In the genomic region with DNA sequence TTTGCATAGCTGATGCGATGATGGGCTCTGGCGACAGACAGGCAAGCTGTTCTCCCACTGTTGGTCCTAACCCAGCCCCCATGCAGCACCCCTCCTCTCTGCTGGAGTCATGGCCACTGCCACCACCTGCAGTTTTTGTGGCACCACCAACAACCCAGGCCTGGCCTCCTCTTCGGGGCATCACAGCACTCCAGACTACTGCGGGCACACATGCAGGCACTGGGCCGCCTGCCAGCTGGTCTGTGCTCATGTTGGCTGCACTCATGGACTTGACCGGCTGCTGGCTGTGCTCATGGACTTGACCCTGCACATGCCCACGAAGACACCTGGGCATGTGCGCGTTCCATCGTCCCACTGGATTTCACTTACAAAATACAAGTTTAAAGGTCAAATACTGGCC, we compare ENCODE assay signal across 35 cellular contexts.
"Had no signal": no experiment of that assay in that cellular context is flagged by ENCODE, and none has a peak within 500 bp of the region (broad histone marks: within the 10 kb centered on the region; RNA-seq: fewer than 3 reads in every experiment).

No MANE protein-coding gene starts in this region.

- DNase-seq: activated B cell treated with CpG ODN at 0.5 μM for 24 hours; activated CD4-positive, alpha-beta memory T cell treated with anti-CD3 and anti-CD28 coated beads for 36 hours; activated CD4-positive, alpha-beta T cell treated with anti-CD3 and anti-CD28 coated beads for 4 hours; activated CD4-positive, alpha-beta T cell treated with anti-CD3 and anti-CD28 coated beads, Interleukin-2, amount 10 ng/mL, durations not matched to agents 24 days and 14 days; activated CD4-positive, alpha-beta T cell treated with anti-CD3 and anti-CD28 coated beads, Interleukin-2, amount 50 U/mL, for 1 hour; activated CD4-positive, alpha-beta T cell treated with anti-CD3 and anti-CD28 coated beads, Interleukin-2, amount 50 U/mL, for 4 hours; activated CD4-positive, CD25-positive, alpha-beta regulatory T cell treated with anti-CD3 and anti-CD28 coated beads, Interleukin-2, amount 50 U/mL, for 72 hours; activated CD8-positive, alpha-beta memory T cell treated with anti-CD3 and anti-CD28 coated beads, Interleukin-2, amount 50 U/mL, for 4 hours; activated CD8-positive, alpha-beta T cell treated with anti-CD3 and anti-CD28 coated beads for 36 hours; activated effector memory CD4-positive, alpha-beta T cell treated with anti-CD3 and anti-CD28 coated beads, Interleukin-2, amount 50 U/mL, for 16 hours; activated gamma-delta T cell treated with Interleukin-2 at 50 U/mL for 16 hours; activated naive CD4-positive, alpha-beta T cell; activated naive CD4-positive, alpha-beta T cell treated with anti-CD3 and anti-CD28 coated beads for 36 hours; activated naive CD4-positive, alpha-beta T cell treated with anti-CD3 and anti-CD28 coated beads, Interleukin-2, amount 50 U/mL, for 16 hours; activated naive CD8-positive, alpha-beta T cell treated with anti-CD3 and anti-CD28 coated beads for 36 hours; activated T-cell treated with anti-CD3 and anti-CD28 coated beads for 4 hours; activated T-cell treated with anti-CD3 and anti-CD28 coated beads, Interleukin-2, amount 50 U/mL, for 1 hour; activated T-cell treated with anti-CD3 and anti-CD28 coated beads, Interleukin-2, amount 50 U/mL, for 4 hours; activated T-cell treated with anti-CD3 and anti-CD28 coated beads, Interleukin-2, amount 50 U/mL, for 72 hours; adrenal gland; amniotic stem cell; aorta; brain microvascular endothelial cell; central memory CD4-positive, alpha-beta T cell; cerebellar nuclear complex; T-helper 1 cell; T-helper 2 cell; T-helper 9 cell had no signal

- H3K27me3 ChIP-seq: adrenal gland, body of pancreas, brain microvascular endothelial cell, breast epithelium had no signal

- FAIRE-seq: astrocyte, TTC549 had no signal

- H3K4me3 ChIP-seq: adrenal gland, body of pancreas, breast epithelium had no signal

- H3K36me3 ChIP-seq: adrenal gland, brain microvascular endothelial cell, breast epithelium had no signal

- ATAC-seq: activated CD8-positive, alpha-beta T cell treated with anti-CD3 and anti-CD28 coated beads for 36 hours; activated naive CD4-positive, alpha-beta T cell treated with anti-CD3 and anti-CD28 coated beads, Interleukin-2, amount 50 U/mL, for 72 hours; activated T-cell treated with anti-CD3 and anti-CD28 coated beads, Interleukin-2, amount 50 U/mL, for 4 hours; activated T-cell treated with anti-CD3 and anti-CD28 coated beads, Interleukin-2, amount 50 U/mL, for 72 hours; activated T-helper 17 cell treated with anti-CD3 and anti-CD28 coated beads, Interleukin-2, amount 50 U/mL, for 72 hours; body of pancreas had no signal

- H3K4me1 ChIP-seq: adrenal gland, body of pancreas, breast epithelium had no signal

- H3K27ac ChIP-seq: adrenal gland, body of pancreas, brain microvascular endothelial cell, breast epithelium, VCaP had no signal

- H3K9me3 ChIP-seq: adrenal gland, body of pancreas, breast epithelium had no signal
